Comparison of ENCODE assay signal across 8 cellular contexts in the genomic region with DNA sequence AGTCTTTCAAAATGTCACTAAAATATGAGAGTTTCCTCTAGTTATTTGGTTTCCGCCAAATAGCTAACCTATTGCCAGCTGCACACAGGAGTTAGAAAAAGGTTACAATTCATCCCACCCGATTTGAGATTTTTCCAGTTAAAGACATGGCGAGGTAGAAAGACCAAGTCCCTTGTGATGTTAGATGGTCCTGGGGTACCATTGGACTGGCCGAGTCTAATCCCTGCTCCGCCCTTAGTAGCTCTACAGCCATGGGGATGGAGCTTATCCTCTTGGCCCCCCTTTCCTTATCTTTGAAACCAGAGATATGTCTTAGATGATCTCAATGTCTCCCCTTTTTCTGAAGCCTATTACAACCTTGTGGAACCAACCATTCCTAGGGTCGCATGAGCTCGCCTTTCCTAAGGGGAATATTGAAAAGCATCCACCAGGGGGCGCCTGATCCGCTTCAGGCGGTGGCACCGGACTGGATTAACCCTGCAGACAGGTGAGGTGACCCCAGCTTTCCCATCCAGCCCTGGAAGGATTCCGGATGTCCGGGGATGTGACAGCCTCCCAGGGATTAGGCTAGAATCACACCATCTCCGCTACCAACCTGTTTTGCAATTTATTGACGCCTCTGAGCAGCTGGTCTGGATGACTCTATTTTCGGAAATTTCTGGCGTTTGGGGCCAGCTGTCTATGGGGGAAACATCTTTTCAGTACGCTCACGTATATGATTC.
DNase-seq lines count a peak whose midpoint lies in the region; ATAC-seq and TF ChIP-seq lines count a peak whose summit lies in the region.

No MANE protein-coding gene starts in this region.

- CTCF ChIA-PET in Caco-2 (lab: Charles Lee), result interaction anchor here (0.6 to 2.4 kb wide), 14 partner anchors 17 to 1393 kb away, joined by 3 to 23 read pairs (median 3); no protein-coding TSS in a partner anchor
- CTCF ChIA-PET in RWPE1 (lab: Yijun Ruan, JAX), result interaction anchor here (0.6 to 2.1 kb wide), 30 partner anchors 13 to 1955 kb away, joined by 3 to 12 read pairs (median 3); no protein-coding TSS in a partner anchor

- H3K27me3 ChIP-seq in Caco-2 (replicated peaks; ENCODE audit: control insufficient read depth, insufficient read depth, low read length) (no peaks in the 10 kb centered on the region), gastrocnemius medialis (no peaks in the 10 kb centered on the region), suprapubic skin (peaks cover 24% of the 10 kb centered on the region)

- H3K4me3 ChIP-seq in Caco-2 (ENCODE audit: low read depth, low read length) (no peak overlapping the region), gastrocnemius medialis (no peak overlapping the region), suprapubic skin (no peak overlapping the region)

- no peak overlapping the region for H3K4me3 Mint-ChIP-seq in Caco-2 (ENCODE audit: unreplicated experiment)
- H3K4me3 Mint-ChIP-seq in activated T-helper 2 cell treated with anti-CD3 and anti-CD28 coated beads, Interferon-gamma antibody, Interleukin-2, Interleukin-4, amounts not matched to agents 10 μg/mL and 5 μg/mL and 100 μg/mL, durations not matched to agents 14 hours and 24 hours and 36 hours (ENCODE audit: low read depth), result no peak overlapping the region
- H3K4me3 Mint-ChIP-seq in glutamatergic neuron (ENCODE audit: unreplicated experiment), result no peak overlapping the region

- H3K27me3 Mint-ChIP-seq in Caco-2 (ENCODE audit: insufficient read depth, unreplicated experiment) (peaks cover 2% of the 10 kb centered on the region), glutamatergic neuron (ENCODE audit: unreplicated experiment) (peaks cover 2% of the 10 kb centered on the region)
- peaks cover 1% of the 10 kb centered on the region for H3K27me3 Mint-ChIP-seq in activated T-helper 2 cell treated with anti-CD3 and anti-CD28 coated beads, Interferon-gamma antibody, Interleukin-2, Interleukin-4, amounts not matched to agents 10 μg/mL and 5 μg/mL and 100 μg/mL, durations not matched to agents 14 hours and 24 hours and 36 hours (ENCODE audit: low read depth)

- H3K9me3 ChIP-seq in Caco-2 (no peaks in the 10 kb centered on the region), gastrocnemius medialis (no peaks in the 10 kb centered on the region), suprapubic skin (no peaks in the 10 kb centered on the region)

- TF ChIP-seq POLR2A in gastrocnemius medialis (IDR thresholded peaks at IDR 0.05) (no peak), suprapubic skin (IDR thresholded peaks at IDR 0.05) (no peak)

- intact Hi-C loops in Caco-2 (cut with micrococcal nuclease; ENCODE audit: unreplicated experiment) (loop anchor here (1.0 to 5.0 kb wide), 2 partner anchors 224 to 287 kb away; no protein-coding TSS in a partner anchor), gastrocnemius medialis (cut with DNase I; ENCODE audit: low total_unique reads) (loop anchor here (1.0 to 10.0 kb wide), 2 partner anchors 224 to 297 kb away; no protein-coding TSS in a partner anchor)
- intact Hi-C loops in activated T-helper 2 cell treated with anti-CD3 and anti-CD28 coated beads, Interferon-gamma antibody, Interleukin-2, Interleukin-4, amounts not matched to agents 10 μg/mL and 5 μg/mL and 100 μg/mL, durations not matched to agents 14 hours and 24 hours and 36 hours (cut with micrococcal nuclease), result loop anchor here (5.0 kb wide), 1 partner anchor 297 kb away; no protein-coding TSS in a partner anchor

- no TSS peak for BruUV-seq in Caco-2 (replicated peaks; lab: Mats Ljungman, UMichigan)

- POLR2A ChIA-PET in Caco-2 (lab: Charles Lee) (interaction anchor here (0.5 kb wide), 1 partner anchor 311 kb away, joined by 3 read pairs; a partner anchor contains a TSS), RWPE1 (lab: Yijun Ruan, JAX; ENCODE audit: low non-redundant PET) (interaction anchor here (1.5 kb wide), 1 partner anchor 200 kb away, joined by 5 read pairs; no protein-coding TSS in a partner anchor)

- WGBS in suprapubic skin, result 59% methylated on average over 16 of the region's 19 CpGs

- H3K4me1 Mint-ChIP-seq in Caco-2 (ENCODE audit: low read depth, unreplicated experiment), result no peaks in the 10 kb centered on the region
- no peaks in the 10 kb centered on the region for H3K4me1 Mint-ChIP-seq in activated T-helper 2 cell treated with anti-CD3 and anti-CD28 coated beads, Interferon-gamma antibody, Interleukin-2, Interleukin-4, amounts not matched to agents 10 μg/mL and 5 μg/mL and 100 μg/mL, durations not matched to agents 14 hours and 24 hours and 36 hours (ENCODE audit: low read depth)
- peaks cover 2% of the 10 kb centered on the region for H3K4me1 Mint-ChIP-seq in glutamatergic neuron (ENCODE audit: low read depth, unreplicated experiment)

- no peaks in the 10 kb centered on the region for H3K36me3 Mint-ChIP-seq in Caco-2 (ENCODE audit: insufficient read depth, unreplicated experiment)
- H3K36me3 Mint-ChIP-seq in activated T-helper 2 cell treated with anti-CD3 and anti-CD28 coated beads, Interferon-gamma antibody, Interleukin-2, Interleukin-4, amounts not matched to agents 10 μg/mL and 5 μg/mL and 100 μg/mL, durations not matched to agents 14 hours and 24 hours and 36 hours (ENCODE audit: low read depth), result no peaks in the 10 kb centered on the region
- H3K36me3 Mint-ChIP-seq in glutamatergic neuron (ENCODE audit: unreplicated experiment), result peaks cover 9% of the 10 kb centered on the region

- H3K36me3 ChIP-seq in Caco-2 (ENCODE audit: control insufficient read depth, insufficient read depth, low read length) (no peaks in the 10 kb centered on the region; the same call in 1 of the 2 replicates), gastrocnemius medialis (no peaks in the 10 kb centered on the region), suprapubic skin (no peaks in the 10 kb centered on the region)

- H3K27ac ChIP-seq in RWPE1, result no peak overlapping the region
- no peak overlapping the region for H3K27ac ChIP-seq in gastrocnemius medialis
- H3K27ac ChIP-seq in suprapubic skin, result no peak overlapping the region

- TF ChIP-seq EP300 in suprapubic skin (IDR thresholded peaks at IDR 0.05), result no peak

- in situ Hi-C loops in gastrocnemius medialis (cut with MboI; ENCODE audit: low sequenced_read_pairs in 4 of 4), result loop anchor here in 3 of 4 donors (10.0 kb wide), 1 partner anchor 294 kb away; no protein-coding TSS in a partner anchor

- H3K27ac Mint-ChIP-seq in Caco-2 (ENCODE audit: unreplicated experiment), result no peak overlapping the region
- H3K27ac Mint-ChIP-seq in activated T-helper 2 cell treated with anti-CD3 and anti-CD28 coated beads, Interferon-gamma antibody, Interleukin-2, Interleukin-4, amounts not matched to agents 10 μg/mL and 5 μg/mL and 100 μg/mL, durations not matched to agents 14 hours and 24 hours and 36 hours, result no peak overlapping the region
- no peak overlapping the region for H3K27ac Mint-ChIP-seq in glutamatergic neuron (ENCODE audit: unreplicated experiment)

- H3K9me3 Mint-ChIP-seq in Caco-2 (ENCODE audit: unreplicated experiment) (peaks cover 4% of the 10 kb centered on the region), glutamatergic neuron (ENCODE audit: unreplicated experiment) (no peaks in the 10 kb centered on the region)
- H3K9me3 Mint-ChIP-seq in activated T-helper 2 cell treated with anti-CD3 and anti-CD28 coated beads, Interferon-gamma antibody, Interleukin-2, Interleukin-4, amounts not matched to agents 10 μg/mL and 5 μg/mL and 100 μg/mL, durations not matched to agents 14 hours and 24 hours and 36 hours, result peaks cover 2% of the 10 kb centered on the region

- TF ChIP-seq CTCF in Caco-2 (IDR thresholded peaks at IDR 0.05; ENCODE audit: insufficient read depth in 1 of 2, low read depth in 1 of 2, low read length in 1 of 2, severe bottlenecking in 1 of 2, unreplicated experiment in 1 of 2) (peak; percentile 66 to 87), RWPE1 (conservative IDR thresholded peaks at IDR 0.05; ENCODE audit: low read depth) (peak; percentile 77), glutamatergic neuron (IDR thresholded peaks at IDR 0.05; ENCODE audit: partially characterized antibody, unreplicated experiment) (peak; percentile 93), gastrocnemius medialis (IDR thresholded peaks at IDR 0.05 in 4 of 5, conservative IDR thresholded peaks at IDR 0.05 in 1 of 5) (peak; percentile 44 to 78 (median 75)), suprapubic skin (IDR thresholded peaks at IDR 0.05) (peak in 1 of 2 donors; percentile 55)

- H3K4me1 ChIP-seq in Caco-2, result no peaks in the 10 kb centered on the region
- H3K4me1 ChIP-seq in gastrocnemius medialis, result peaks cover 0 to 6% of the 10 kb centered on the region in 2 donors
- no peaks in the 10 kb centered on the region for H3K4me1 ChIP-seq in suprapubic skin

- DNase-seq in Caco-2, result peak; percentile 74 to 81
- peak in 60 of 76 experiments; percentile 5 to 72 (median 42) for DNase-seq in HUDEP-2 (lab: John Stamatoyannopoulos, UW; ENCODE audit: unreplicated experiment in 76 of 76)
- DNase-seq in RWPE1 (ENCODE audit: low spot score), result peak; percentile 74
- DNase-seq in activated T-helper 2 cell treated with anti-CD3 and anti-CD28 coated beads, Interferon-gamma antibody, Interleukin-2, Interleukin-4, amounts not matched to agents 10 μg/mL and 5 μg/mL and 100 μg/mL, durations not matched to agents 14 hours and 24 hours and 36 hours (ENCODE audit: low spot score), result peak; percentile 25
- DNase-seq in glutamatergic neuron, result peak; percentile 84
- peak; percentile 11 to 40 for DNase-seq in gastrocnemius medialis
- no peak for DNase-seq in suprapubic skin (ENCODE audit: low spot score in 2 of 2)

- ATAC-seq in gastrocnemius medialis (peak in 1 of 2 donors; percentile 80), GM21447 (IDR thresholded peaks at IDR 0.05; ENCODE audit: unreplicated experiment) (no peak)

Comparison
In these comparisons a context has a peak if more than half of its experiments do, and no peak if none do; other contexts are left out.
1. DNase-seq: peak in Caco-2 (2 of 2), HUDEP-2 (60 of 76), RWPE1 (single experiment), activated T-helper 2 cell treated with anti-CD3 and anti-CD28 coated beads, Interferon-gamma antibody, Interleukin-2, Interleukin-4, amounts not matched to agents 10 μg/mL and 5 μg/mL and 100 μg/mL, durations not matched to agents 14 hours and 24 hours and 36 hours (single experiment), glutamatergic neuron (single experiment) and gastrocnemius medialis (2 of 2); none in suprapubic skin (0 of 2).